ENCODE assay signal across 11 cellular contexts in the genomic region with DNA sequence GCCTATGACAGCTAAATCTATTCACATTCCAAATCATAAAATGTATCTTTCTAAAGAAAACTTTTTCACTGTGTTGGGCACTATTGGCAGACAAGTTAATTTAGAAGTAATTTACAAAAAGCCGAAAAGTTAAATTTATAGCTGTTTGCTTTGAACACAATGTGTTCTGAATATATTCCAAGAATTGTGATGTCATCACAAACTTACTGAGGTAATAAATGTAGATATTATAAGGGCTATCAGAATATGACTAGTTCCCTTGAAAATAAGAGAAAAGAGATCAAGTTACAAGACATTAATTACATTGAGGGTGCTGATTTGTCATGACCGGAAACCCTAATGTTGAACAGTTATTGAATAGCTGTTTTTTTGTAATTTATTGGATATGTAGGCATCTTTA.
"Had no signal": no experiment of that assay in that cellular context is flagged by ENCODE, and none has a peak within 500 bp of the region (broad histone marks: within the 10 kb centered on the region; RNA-seq: fewer than 3 reads in every experiment).

No MANE protein-coding gene starts in this region.

- ATAC-seq: GM23338, HCT116 had no signal

- H3K4me2 ChIP-seq: GM23338 had no signal

- FAIRE-seq: H1, H54 had no signal

- H3K9me3 ChIP-seq: HAP-1 had no signal

- DNase-seq: GM23248, GOT3, H7, H9, HCEC 1CT, HFFc6 had no signal

- H3K9ac ChIP-seq: GM23248 had no signal

- H2AFZ ChIP-seq: GM23248, GM23338 had no signal

- H3K36me3 ChIP-seq: HAP-1 had no signal

- H3K4me1 ChIP-seq: HAP-1 had no signal

- H3K27ac ChIP-seq: GM23248 had no signal

- H3K4me3 ChIP-seq: GM23248, GM23338, HAP-1 had no signal
